ENCODE assay signal across 1 cellular context in genomic region chr3:8503871-8504610, GRCh38.
TF ChIP-seq lines count a peak whose summit lies in the region.

No MANE protein-coding gene starts in this region.

TF ChIP-seq in HepG2, 621 proteins besides CTCF, POLR2A, EP300 and RAD21 (continued from another document):
- TF ChIP-seq HOMEZ (CRISPR knock-in tag; IDR thresholded peaks at IDR 0.05; ENCODE audit: low read depth): no peak
- no peak for TF ChIP-seq ZNF549 (CRISPR knock-in tag; IDR thresholded peaks at IDR 0.05)
- TF ChIP-seq ATF4 (CRISPR knock-in tag; IDR thresholded peaks at IDR 0.05): no peak
- TF ChIP-seq, protein P1, sequence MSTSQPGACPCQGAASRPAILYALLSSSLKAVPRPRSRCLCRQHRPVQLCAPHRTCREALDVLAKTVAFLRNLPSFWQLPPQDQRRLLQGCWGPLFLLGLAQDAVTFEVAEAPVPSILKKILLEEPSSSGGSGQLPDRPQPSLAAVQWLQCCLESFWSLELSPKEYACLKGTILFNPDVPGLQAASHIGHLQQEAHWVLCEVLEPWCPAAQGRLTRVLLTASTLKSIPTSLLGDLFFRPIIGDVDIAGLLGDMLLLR (CRISPR knock-in tag; IDR thresholded peaks at IDR 0.05): no peak
- TF ChIP-seq ZNF776 (CRISPR knock-in tag; IDR thresholded peaks at IDR 0.05): no peak
- no peak for TF ChIP-seq ZFX (CRISPR knock-in tag; IDR thresholded peaks at IDR 0.05; ENCODE audit: low read depth)
